Comparison of ENCODE assay signal across 8 cellular contexts in genomic region chr5:176658817-176659216, GRCh38. TPM values are rescaled to one million over a fixed set of nuclear protein-coding genes. Genes with fewer than 3 reads are reported as not detected.
DNase-seq lines count a peak whose midpoint lies in the region; ATAC-seq and TF ChIP-seq lines count a peak whose summit lies in the region.

No MANE protein-coding gene starts in this region.

- H3K4me2 ChIP-seq in OCI-LY3 (ENCODE audit: low read length): peak overlapping the region; percentile 67

- H3K4me1 ChIP-seq in OCI-LY3 (ENCODE audit: low read length): peaks cover 17% of the 10 kb centered on the region
- peaks cover 25% of the 10 kb centered on the region for H3K4me1 ChIP-seq in effector memory CD4-positive, alpha-beta T cell (ENCODE audit: control insufficient read depth, insufficient read depth, low read length, poor library complexity, severe bottlenecking)

- no TSS peak for BruUV-seq in MCF 10A (replicated peaks; lab: Mats Ljungman, UMichigan)

- peak overlapping the region; percentile 11 for H3K27ac Mint-ChIP-seq in stimulated activated naive B cell treated with anti-CD40 and anti-IgM and Interleukin-4, amounts not matched to agents 10 μg/mL and 1 μg/mL and 100 μg/mL, for 72 hours
- H3K27ac Mint-ChIP-seq in MCF 10A (ENCODE audit: low read depth, unreplicated experiment): no peak overlapping the region

- CTCF ChIA-PET in HEK293T (lab: Yijun Ruan, JAX): interaction anchor here (1.3 to 1.6 kb wide), 3 partner anchors 11 to 454 kb away, joined by 3 to 5 read pairs (median 4); no protein-coding TSS in a partner anchor
- CTCF ChIA-PET in MCF 10A (lab: Yijun Ruan, JAX): interaction anchor here (0.5 to 6.2 kb wide), 45 partner anchors 9 to 478 kb away, joined by 3 to 122 read pairs (median 6); partner anchors contain the start of genes EIF4E1B, HK3, SNCB and TSPAN17

- no peak overlapping the region for H2AFZ ChIP-seq in OCI-LY3 (ENCODE audit: low read depth, low read length)

- H3K9me3 ChIP-seq in OCI-LY3 (ENCODE audit: insufficient read depth, low read length): no peaks in the 10 kb centered on the region
- no peaks in the 10 kb centered on the region for H3K9me3 ChIP-seq in effector memory CD4-positive, alpha-beta T cell (ENCODE audit: control insufficient read depth, low read length)

- peak overlapping the region; percentile 61 for H3K4me3 ChIP-seq in OCI-LY3 (ENCODE audit: low read length)
- peak overlapping the region; percentile 44 for H3K4me3 ChIP-seq in effector memory CD4-positive, alpha-beta T cell (ENCODE audit: insufficient read depth, low read depth, low read length, poor library complexity, severe bottlenecking)

- peak overlapping the region; percentile 72 to 80 for H3K4me3 Mint-ChIP-seq in stimulated activated naive B cell treated with anti-CD40 and anti-IgM and Interleukin-4, amounts not matched to agents 10 μg/mL and 1 μg/mL and 100 μg/mL, for 72 hours
- H3K4me3 Mint-ChIP-seq in MCF 10A (ENCODE audit: unreplicated experiment): no peak overlapping the region

- no peak overlapping the region for H3K9ac ChIP-seq in OCI-LY3 (ENCODE audit: low read length)

- intact Hi-C loops in MCF 10A (cut with micrococcal nuclease): loop anchor here (1.0 kb wide), 2 partner anchors 412 to 453 kb away; no protein-coding TSS in a partner anchor

- TF ChIP-seq CTCF in OCI-LY3 (IDR thresholded peaks at IDR 0.05; ENCODE audit: low read depth, low read length): no peak
- TF ChIP-seq CTCF in MCF 10A (IDR thresholded peaks at IDR 0.05; ENCODE audit: unreplicated experiment): no peak

- no peaks in the 10 kb centered on the region for H3K79me2 ChIP-seq in OCI-LY3 (ENCODE audit: low read length)

- no peaks in the 10 kb centered on the region for H3K36me3 ChIP-seq in OCI-LY3 (replicated peaks; ENCODE audit: low read depth, low read length)
- H3K36me3 ChIP-seq in effector memory CD4-positive, alpha-beta T cell (ENCODE audit: control insufficient read depth, insufficient read depth, low read length): peaks cover 5% of the 10 kb centered on the region

- peak; percentile 32 for DNase-seq in NCI-H2196 (lab: John Stamatoyannopoulos, UW; ENCODE audit: unreplicated experiment)
- DNase-seq in NCI-H2196 treated with DMSO at 0.1 percent for 48 hours (lab: John Stamatoyannopoulos, UW; ENCODE audit: unreplicated experiment): no peak
- peak in 1 of 3 donors; percentile 23 for DNase-seq in effector memory CD4-positive, alpha-beta T cell
- no peak for DNase-seq in stimulated activated naive B cell treated with anti-CD40 and anti-IgM and Interleukin-4, amounts not matched to agents 10 μg/mL and 1 μg/mL and 100 μg/mL, for 72 hours
- DNase-seq in HEK293T (ENCODE audit: extremely low spot score): no peak
- no peak for DNase-seq in NCI-H748 treated with DMSO at 0.1 percent for 48 hours (lab: John Stamatoyannopoulos, UW)
- no peak for DNase-seq in MCF 10A (ENCODE audit: unreplicated experiment)

- POLR2A ChIA-PET in HEK293T (lab: Yijun Ruan, JAX) (interaction anchor here (2.7 kb wide), 1 partner anchor 12 kb away, joined by 12 read pairs; the partner anchor contains the start of gene TSPAN17), MCF 10A (lab: Yijun Ruan, JAX) (interaction anchor here (1.4 kb wide), 1 partner anchor 454 kb away, joined by 4 read pairs; no protein-coding TSS in a partner anchor)

- peak; percentile 36 to 40 for ATAC-seq in stimulated activated naive B cell treated with anti-CD40 and anti-IgM and Interleukin-4, amounts not matched to agents 10 μg/mL and 1 μg/mL and 100 μg/mL, for 72 hours (replicated peaks)

- peaks cover 21 to 49% of the 10 kb centered on the region in 2 donors for H3K4me1 Mint-ChIP-seq in stimulated activated naive B cell treated with anti-CD40 and anti-IgM and Interleukin-4, amounts not matched to agents 10 μg/mL and 1 μg/mL and 100 μg/mL, for 72 hours
- H3K4me1 Mint-ChIP-seq in MCF 10A (ENCODE audit: insufficient read depth, unreplicated experiment): peaks cover 2% of the 10 kb centered on the region

- H4K20me1 ChIP-seq in OCI-LY3 (ENCODE audit: insufficient read depth, low read length): no peaks in the 10 kb centered on the region

- H3K36me3 Mint-ChIP-seq in stimulated activated naive B cell treated with anti-CD40 and anti-IgM and Interleukin-4, amounts not matched to agents 10 μg/mL and 1 μg/mL and 100 μg/mL, for 72 hours: peaks cover 11 to 20% of the 10 kb centered on the region in 2 donors
- peaks cover 14% of the 10 kb centered on the region for H3K36me3 Mint-ChIP-seq in MCF 10A (ENCODE audit: insufficient read depth, unreplicated experiment)

- H3K27ac ChIP-seq in OCI-LY3 (ENCODE audit: low read length): no peak overlapping the region
- no peak overlapping the region for H3K27ac ChIP-seq in effector memory CD4-positive, alpha-beta T cell (ENCODE audit: insufficient read depth, low read length, poor library complexity, severe bottlenecking)

- peaks cover 10 to 13% of the 10 kb centered on the region in 2 donors for H3K27me3 Mint-ChIP-seq in stimulated activated naive B cell treated with anti-CD40 and anti-IgM and Interleukin-4, amounts not matched to agents 10 μg/mL and 1 μg/mL and 100 μg/mL, for 72 hours
- H3K27me3 Mint-ChIP-seq in MCF 10A (ENCODE audit: insufficient read depth, unreplicated experiment): peaks cover under 1% of the 10 kb centered on the region

- H3K9me3 Mint-ChIP-seq in stimulated activated naive B cell treated with anti-CD40 and anti-IgM and Interleukin-4, amounts not matched to agents 10 μg/mL and 1 μg/mL and 100 μg/mL, for 72 hours: no peaks in the 10 kb centered on the region
- no peaks in the 10 kb centered on the region for H3K9me3 Mint-ChIP-seq in MCF 10A (ENCODE audit: unreplicated experiment)

- H3K27me3 ChIP-seq in OCI-LY3 (ENCODE audit: low read depth, low read length): no peaks in the 10 kb centered on the region
- no peaks in the 10 kb centered on the region for H3K27me3 ChIP-seq in effector memory CD4-positive, alpha-beta T cell (replicated peaks; ENCODE audit: control insufficient read depth, insufficient read depth, low read length, poor library complexity, severe bottlenecking)

TF ChIP-seq in HEK293T, 16 proteins besides CTCF, POLR2A, EP300 and RAD21:
- no peak for TF ChIP-seq TARDBP (IDR thresholded peaks at IDR 0.05)
- no peak for TF ChIP-seq PKNOX1 (IDR thresholded peaks at IDR 0.05)
- no peak for TF ChIP-seq CTBP1 (IDR thresholded peaks at IDR 0.05; ENCODE audit: borderline replicate concordance)
TF ChIP-seq in HEK293T: peak in this region for 0.

RNA-seq across cellular contexts. Expression of gene TSPAN17, which starts 11.5 kb away (rescaled TPM):
- 36.7 and 47.5 TPM in 2 replicates for total RNA-seq in MCF 10A (2022)

RNA-seq across cellular contexts. Expression of gene EIF4E1B, which starts 28.3 kb away (rescaled TPM):
- total RNA-seq in MCF 10A (2022): not detected in 2 replicates

RNA-seq across cellular contexts. Expression of gene SNCB, which starts 28.5 kb away (rescaled TPM):
- total RNA-seq in MCF 10A (2022): not detected in 2 replicates

RNA-seq across cellular contexts. Expression of gene GPRIN1, which starts 48.9 kb away (rescaled TPM):
- 3.0 and 3.7 TPM in 2 replicates for total RNA-seq in MCF 10A (2022)
